In the genomic region with DNA sequence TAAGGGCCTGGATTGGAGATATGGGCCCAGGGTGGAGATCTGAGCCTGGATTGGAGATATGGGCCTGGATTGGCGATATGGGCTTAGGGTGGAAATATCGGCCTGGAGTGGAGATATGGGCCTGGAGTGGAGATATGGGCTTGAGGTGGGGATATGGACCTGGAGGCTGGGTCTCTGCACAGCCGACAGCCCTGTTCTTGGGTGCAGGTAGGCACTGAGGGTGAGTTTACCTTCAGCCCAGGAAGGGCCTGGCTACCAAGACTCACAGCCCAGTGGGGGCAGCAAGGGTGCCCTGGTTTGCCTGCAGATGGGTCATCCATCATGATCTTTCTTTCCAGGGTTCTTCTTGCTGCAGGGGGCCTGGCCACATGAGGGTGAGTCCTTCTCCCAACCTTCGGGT, we compare ENCODE assay signal across 20 cellular contexts. TPM values are rescaled to one million over a fixed set of nuclear protein-coding genes. Genes with fewer than 3 reads are reported as not detected.
"Had no signal": no experiment of that assay in that cellular context is flagged by ENCODE, and none has a peak within 500 bp of the region (broad histone marks: within the 10 kb centered on the region; RNA-seq: fewer than 3 reads in every experiment).

No MANE protein-coding gene starts in this region.

RNA-seq across cellular contexts. Expression of gene KIR2DL1, which starts 0.9 kb away (rescaled TPM):
- total RNA-seq: activated CD4-positive, alpha-beta memory T cell treated with anti-CD3 and anti-CD28 coated beads, Interleukin-2, amount 10 ng/mL, durations not matched to agents 7 days and 5 days; activated CD4-positive, alpha-beta T cell treated with anti-CD3 and anti-CD28 coated beads for 36 hours; activated CD4-positive, alpha-beta T cell treated with anti-CD3 and anti-CD28 coated beads, Interleukin-2, amount 10 ng/mL, durations not matched to agents 7 days and 5 days; activated CD8-positive, alpha-beta T cell treated with anti-CD3 and anti-CD28 coated beads, Interleukin-2, amount 10 ng/mL, durations not matched to agents 7 days and 5 days; activated naive CD4-positive, alpha-beta T cell treated with anti-CD3 and anti-CD28 coated beads for 36 hours; activated naive CD4-positive, alpha-beta T cell treated with anti-CD3 and anti-CD28 coated beads, Interleukin-2, amount 50 U/mL, for 72 hours; activated naive CD8-positive, alpha-beta T cell treated with anti-CD3 and anti-CD28 coated beads for 36 hours; activated T-cell treated with anti-CD3 and anti-CD28 coated beads, Interleukin-2, amount 50 U/mL, for 4 hours; activated T-helper 1 cell treated with anti-CD3 and anti-CD28 coated beads, Interleukin-12 subunit alpha, Interleukin-12 subunit beta, Interleukin-2, Interleukin-4 antibody, amounts not matched to agents 30 ng/mL and 10 ng/mL and 1 ng/mL, durations not matched to agents 14 hours and 24 hours and 36 hours; activated T-helper 17 cell treated with anti-CD3 and anti-CD28 coated beads, Interleukin-2, amount 50 U/mL, for 72 hours; ascending aorta; bronchial epithelial cell; cardiac muscle cell; T-helper 1 cell treated with Interleukin-12 subunit alpha and Interleukin-12 subunit beta and Interleukin-4 antibody, amounts not matched to agents 30 ng/mL and 1 ng/mL, for 36 hours; T-helper 17 cell; T-helper 2 cell treated with Interferon-gamma antibody and Interleukin-4, amounts not matched to agents 100 ng/mL and 5 ng/mL, for 36 hours; WTC11 had no signal

RNA-seq across cellular contexts. Expression of gene KIR2DL3, which starts 32.2 kb away (rescaled TPM):
- total RNA-seq: activated CD4-positive, alpha-beta memory T cell treated with anti-CD3 and anti-CD28 coated beads, Interleukin-2, amount 10 ng/mL, durations not matched to agents 7 days and 5 days; activated CD4-positive, alpha-beta T cell treated with anti-CD3 and anti-CD28 coated beads for 36 hours; activated CD4-positive, alpha-beta T cell treated with anti-CD3 and anti-CD28 coated beads, Interleukin-2, amount 10 ng/mL, durations not matched to agents 7 days and 5 days; activated naive CD4-positive, alpha-beta T cell treated with anti-CD3 and anti-CD28 coated beads for 36 hours; activated naive CD8-positive, alpha-beta T cell treated with anti-CD3 and anti-CD28 coated beads for 36 hours; activated T-cell treated with anti-CD3 and anti-CD28 coated beads, Interleukin-2, amount 50 U/mL, for 72 hours; activated T-helper 1 cell treated with anti-CD3 and anti-CD28 coated beads, Interleukin-12 subunit alpha, Interleukin-12 subunit beta, Interleukin-2, Interleukin-4 antibody, amounts not matched to agents 30 ng/mL and 10 ng/mL and 1 ng/mL, durations not matched to agents 14 hours and 24 hours and 36 hours; activated T-helper 17 cell treated with anti-CD3 and anti-CD28 coated beads, Interleukin-2, amount 50 U/mL, for 72 hours; ascending aorta; bronchial epithelial cell; cardiac muscle cell; T-helper 1 cell treated with Interleukin-12 subunit alpha and Interleukin-12 subunit beta and Interleukin-4 antibody, amounts not matched to agents 30 ng/mL and 1 ng/mL, for 36 hours; T-helper 17 cell; WTC11 had no signal

RNA-seq across cellular contexts. Expression of gene KIR2DL4, which starts 32.9 kb away (rescaled TPM):
- total RNA-seq: activated CD4-positive, alpha-beta memory T cell treated with anti-CD3 and anti-CD28 coated beads, Interleukin-2, amount 10 ng/mL, durations not matched to agents 7 days and 5 days; activated CD4-positive, alpha-beta T cell treated with anti-CD3 and anti-CD28 coated beads for 36 hours; activated CD8-positive, alpha-beta T cell treated with anti-CD3 and anti-CD28 coated beads, Interleukin-2, amount 10 ng/mL, durations not matched to agents 7 days and 5 days; activated naive CD4-positive, alpha-beta T cell treated with anti-CD3 and anti-CD28 coated beads for 36 hours; activated naive CD8-positive, alpha-beta T cell treated with anti-CD3 and anti-CD28 coated beads for 36 hours; activated T-cell treated with anti-CD3 and anti-CD28 coated beads, Interleukin-2, amount 50 U/mL, for 4 hours; activated T-helper 17 cell treated with anti-CD3 and anti-CD28 coated beads, Interleukin-2, amount 50 U/mL, for 72 hours; ascending aorta; bronchial epithelial cell; cardiac muscle cell; T-helper 1 cell treated with Interleukin-12 subunit alpha and Interleukin-12 subunit beta and Interleukin-4 antibody, amounts not matched to agents 30 ng/mL and 1 ng/mL, for 36 hours; T-helper 17 cell; T-helper 2 cell treated with Interferon-gamma antibody and Interleukin-4, amounts not matched to agents 100 ng/mL and 5 ng/mL, for 36 hours; WTC11 had no signal

RNA-seq across cellular contexts. Expression of gene KIR3DL1, which starts 45.8 kb away (rescaled TPM):
- total RNA-seq: activated CD4-positive, alpha-beta T cell treated with anti-CD3 and anti-CD28 coated beads for 36 hours; activated CD4-positive, alpha-beta T cell treated with anti-CD3 and anti-CD28 coated beads, Interleukin-2, amount 10 ng/mL, durations not matched to agents 7 days and 5 days; activated naive CD4-positive, alpha-beta T cell treated with anti-CD3 and anti-CD28 coated beads for 36 hours; activated naive CD8-positive, alpha-beta T cell treated with anti-CD3 and anti-CD28 coated beads for 36 hours; activated T-helper 1 cell treated with anti-CD3 and anti-CD28 coated beads, Interleukin-12 subunit alpha, Interleukin-12 subunit beta, Interleukin-2, Interleukin-4 antibody, amounts not matched to agents 30 ng/mL and 10 ng/mL and 1 ng/mL, durations not matched to agents 14 hours and 24 hours and 36 hours; activated T-helper 17 cell treated with anti-CD3 and anti-CD28 coated beads, Interleukin-2, amount 50 U/mL, for 72 hours; ascending aorta; bronchial epithelial cell; cardiac muscle cell; T-helper 1 cell treated with Interleukin-12 subunit alpha and Interleukin-12 subunit beta and Interleukin-4 antibody, amounts not matched to agents 30 ng/mL and 1 ng/mL, for 36 hours; T-helper 17 cell; T-helper 2 cell treated with Interferon-gamma antibody and Interleukin-4, amounts not matched to agents 100 ng/mL and 5 ng/mL, for 36 hours; WTC11 had no signal

RNA-seq across cellular contexts. Expression of gene KIR3DL3, which starts 46.3 kb away (rescaled TPM):
- total RNA-seq: activated CD4-positive, alpha-beta memory T cell treated with anti-CD3 and anti-CD28 coated beads, Interleukin-2, amount 10 ng/mL, durations not matched to agents 7 days and 5 days; activated CD4-positive, alpha-beta T cell treated with anti-CD3 and anti-CD28 coated beads for 36 hours; activated CD4-positive, alpha-beta T cell treated with anti-CD3 and anti-CD28 coated beads, Interleukin-2, amount 10 ng/mL, durations not matched to agents 7 days and 5 days; activated CD8-positive, alpha-beta memory T cell treated with anti-CD3 and anti-CD28 coated beads for 36 hours; activated naive CD4-positive, alpha-beta T cell treated with anti-CD3 and anti-CD28 coated beads for 36 hours; activated naive CD4-positive, alpha-beta T cell treated with anti-CD3 and anti-CD28 coated beads, Interleukin-2, amount 50 U/mL, for 72 hours; activated naive CD8-positive, alpha-beta T cell treated with anti-CD3 and anti-CD28 coated beads for 36 hours; activated T-cell treated with anti-CD3 and anti-CD28 coated beads, Interleukin-2, amount 50 U/mL, for 4 hours; activated T-cell treated with anti-CD3 and anti-CD28 coated beads, Interleukin-2, amount 50 U/mL, for 72 hours; activated T-helper 1 cell treated with anti-CD3 and anti-CD28 coated beads, Interleukin-12 subunit alpha, Interleukin-12 subunit beta, Interleukin-2, Interleukin-4 antibody, amounts not matched to agents 30 ng/mL and 10 ng/mL and 1 ng/mL, durations not matched to agents 14 hours and 24 hours and 36 hours; activated T-helper 17 cell treated with anti-CD3 and anti-CD28 coated beads, Interleukin-2, amount 50 U/mL, for 72 hours; ascending aorta; bronchial epithelial cell; cardiac muscle cell; T-cell; T-helper 1 cell treated with Interleukin-12 subunit alpha and Interleukin-12 subunit beta and Interleukin-4 antibody, amounts not matched to agents 30 ng/mL and 1 ng/mL, for 36 hours; T-helper 17 cell; T-helper 2 cell treated with Interferon-gamma antibody and Interleukin-4, amounts not matched to agents 100 ng/mL and 5 ng/mL, for 36 hours; WTC11 had no signal
